In the genomic region with DNA sequence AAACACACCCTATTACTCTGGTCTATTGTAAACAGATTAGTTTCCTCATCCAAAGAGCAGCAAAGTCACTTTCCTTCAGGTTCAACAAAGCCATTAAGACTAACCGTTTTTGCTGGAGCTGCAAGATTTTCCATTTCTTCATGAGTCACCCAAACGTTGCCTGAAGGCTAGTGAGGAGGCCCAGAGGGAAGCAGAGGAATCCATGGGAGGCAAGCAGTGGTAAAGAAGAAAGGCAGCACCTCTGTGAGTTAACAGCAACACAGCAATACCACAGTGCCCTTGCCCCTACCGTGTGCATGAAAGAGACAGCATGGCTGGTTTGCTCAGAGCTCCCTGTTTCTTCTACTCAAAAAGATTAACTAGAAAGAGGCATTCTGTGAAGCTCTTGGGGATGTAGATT, we compare ENCODE assay signal across 20 cellular contexts.
DNase-seq lines count a peak whose midpoint lies in the region; ATAC-seq and TF ChIP-seq lines count a peak whose summit lies in the region.
"Had no signal": no experiment of that assay in that cellular context is flagged by ENCODE, and none has a peak within 500 bp of the region (broad histone marks: within the 10 kb centered on the region; RNA-seq: fewer than 3 reads in every experiment).

No MANE protein-coding gene starts in this region.

- no peak overlapping the region for H4K5ac ChIP-seq in mesendoderm (ENCODE audit: low read length)

- H4K8ac ChIP-seq in mesendoderm (ENCODE audit: low read depth, low read length), result no peak overlapping the region

- H2BK120ac ChIP-seq in mesendoderm (ENCODE audit: low read depth, low read length), result no peak overlapping the region

- H3K56ac ChIP-seq in mesendoderm (ENCODE audit: low read length), result no peak overlapping the region

- H3K18ac ChIP-seq in mesendoderm (ENCODE audit: low read length), result no peak overlapping the region

- H3K9me3 Mint-ChIP-seq in Calu3 (ENCODE audit: low read depth, unreplicated experiment), result no peaks in the 10 kb centered on the region
- peaks cover 0 to 2% of the 10 kb centered on the region in 2 donors for H3K9me3 Mint-ChIP-seq in stimulated activated naive B cell treated with anti-CD40 and anti-IgM and Interleukin-4, amounts not matched to agents 10 μg/mL and 1 μg/mL and 100 μg/mL, for 72 hours
- H3K9me3 Mint-ChIP-seq: activated T-helper 2 cell treated with anti-CD3 and anti-CD28 coated beads, Interferon-gamma antibody, Interleukin-2, Interleukin-4, amounts not matched to agents 10 μg/mL and 5 μg/mL and 100 μg/mL, durations not matched to agents 14 hours and 24 hours and 36 hours; nephron; T-helper 2 cell treated with Interferon-gamma antibody and Interleukin-4, amounts not matched to agents 5 μg/mL and 100 μg/mL, for 36 hours had no signal

- no CpG with 5 or more reads among the region's 3 CpGs for WGBS in mesendoderm (ENCODE audit: extremely low coverage, insufficient coverage, low lambda C conversion rate)

- H3K9ac ChIP-seq in mesendoderm (ENCODE audit: low read length), result no peak overlapping the region

- no peaks in the 10 kb centered on the region for H3K79me1 ChIP-seq in mesendoderm (ENCODE audit: low read length)

- no peak overlapping the region for H3K4me3 Mint-ChIP-seq in Calu3 (ENCODE audit: low read depth, unreplicated experiment)
- no peak overlapping the region for H3K4me3 Mint-ChIP-seq in stimulated activated naive B cell treated with anti-CD40 and anti-IgM and Interleukin-4, amounts not matched to agents 10 μg/mL and 1 μg/mL and 100 μg/mL, for 72 hours
- H3K4me3 Mint-ChIP-seq: B cell; central memory CD8-positive, alpha-beta T cell; nephron; T-helper 2 cell treated with Interferon-gamma antibody and Interleukin-4, amounts not matched to agents 5 μg/mL and 100 μg/mL, for 36 hours had no signal

- no peaks in the 10 kb centered on the region for H3K27me3 Mint-ChIP-seq in Calu3 (ENCODE audit: unreplicated experiment)
- no peaks in the 10 kb centered on the region for H3K27me3 Mint-ChIP-seq in stimulated activated naive B cell treated with anti-CD40 and anti-IgM and Interleukin-4, amounts not matched to agents 10 μg/mL and 1 μg/mL and 100 μg/mL, for 72 hours
- H3K27me3 Mint-ChIP-seq: B cell; central memory CD8-positive, alpha-beta T cell had no signal

- no peak overlapping the region for H3K4me2 ChIP-seq in mesendoderm (ENCODE audit: low read length)

- ATAC-seq in stimulated activated naive B cell treated with anti-CD40 and anti-IgM and Interleukin-4, amounts not matched to agents 10 μg/mL and 1 μg/mL and 100 μg/mL, for 72 hours (replicated peaks), result no peak

- H3K79me2 ChIP-seq in mesendoderm (ENCODE audit: control insufficient read depth, insufficient read depth, low read length), result no peaks in the 10 kb centered on the region

- no peak overlapping the region for H3K27ac ChIP-seq in mesendoderm (ENCODE audit: low read depth, low read length)
- H3K27ac ChIP-seq: SJCRH30, uterus had no signal

- H3K4me1 ChIP-seq in mesendoderm (ENCODE audit: control insufficient read depth, low read depth, low read length), result no peaks in the 10 kb centered on the region
- H3K4me1 ChIP-seq: Caco-2, SJCRH30, uterus had no signal

- H3K4ac ChIP-seq in mesendoderm (ENCODE audit: low read depth, low read length), result no peak overlapping the region

- no peak overlapping the region for H2BK5ac ChIP-seq in mesendoderm (ENCODE audit: low read length)

- no peaks in the 10 kb centered on the region for H3K36me3 ChIP-seq in mesendoderm (ENCODE audit: control insufficient read depth, insufficient read depth, low read length)
- H3K36me3 ChIP-seq: SJCRH30, uterus had no signal

- H3K36me3 Mint-ChIP-seq in Calu3 (ENCODE audit: insufficient read depth, unreplicated experiment), result no peaks in the 10 kb centered on the region
- no peaks in the 10 kb centered on the region for H3K36me3 Mint-ChIP-seq in stimulated activated naive B cell treated with anti-CD40 and anti-IgM and Interleukin-4, amounts not matched to agents 10 μg/mL and 1 μg/mL and 100 μg/mL, for 72 hours

- no peak overlapping the region for H3K27ac Mint-ChIP-seq in Calu3 (ENCODE audit: unreplicated experiment)
- H3K27ac Mint-ChIP-seq in stimulated activated naive B cell treated with anti-CD40 and anti-IgM and Interleukin-4, amounts not matched to agents 10 μg/mL and 1 μg/mL and 100 μg/mL, for 72 hours, result no peak overlapping the region
- H3K27ac Mint-ChIP-seq: activated T-helper 2 cell treated with anti-CD3 and anti-CD28 coated beads, Interferon-gamma antibody, Interleukin-2, Interleukin-4, amounts not matched to agents 10 μg/mL and 5 μg/mL and 100 μg/mL, durations not matched to agents 14 hours and 24 hours and 36 hours; B cell; nephron; T-helper 2 cell treated with Interferon-gamma antibody and Interleukin-4, amounts not matched to agents 5 μg/mL and 100 μg/mL, for 36 hours had no signal

- H3K4me3 ChIP-seq in choroid plexus epithelial cell (ENCODE audit: low read depth, low read length) (no peak overlapping the region), mesendoderm (ENCODE audit: low read length) (no peak overlapping the region)
- H3K4me3 ChIP-seq: SJCRH30, uterus had no signal

- no TSS peak for BruUV-seq in Calu3 (replicated peaks; lab: Mats Ljungman, UMichigan)

- TF ChIP-seq CTCF in choroid plexus epithelial cell (conservative IDR thresholded peaks at IDR 0.05; ENCODE audit: low read depth, low read length) (no peak), Calu3 (IDR thresholded peaks at IDR 0.05; ENCODE audit: unreplicated experiment) (no peak)

- no peaks in the 10 kb centered on the region for H3K27me3 ChIP-seq in mesendoderm (ENCODE audit: insufficient read depth, low read length, poor library complexity)
- H3K27me3 ChIP-seq: SJCRH30, uterus had no signal

- intact Hi-C loops in Calu3 (cut with micrococcal nuclease; ENCODE audit: unreplicated experiment), result no loop called here

- no peak overlapping the region for H2AK5ac ChIP-seq in mesendoderm (ENCODE audit: low read length)

- no peak overlapping the region for H2BK15ac ChIP-seq in mesendoderm (replicated peaks; ENCODE audit: low read depth)

- no peak overlapping the region for H3K23ac ChIP-seq in mesendoderm (ENCODE audit: low read length)

- no peaks in the 10 kb centered on the region for H3K4me1 Mint-ChIP-seq in Calu3 (ENCODE audit: low read depth, unreplicated experiment)
- H3K4me1 Mint-ChIP-seq in stimulated activated naive B cell treated with anti-CD40 and anti-IgM and Interleukin-4, amounts not matched to agents 10 μg/mL and 1 μg/mL and 100 μg/mL, for 72 hours, result no peaks in the 10 kb centered on the region
- H3K4me1 Mint-ChIP-seq: B cell; central memory CD8-positive, alpha-beta T cell; nephron had no signal

- peak; percentile 47 for DNase-seq in ELR (ENCODE audit: low read depth)
- DNase-seq in NCI-H460 (ENCODE audit: extremely low read depth, low read depth), result peak; percentile 8
- DNase-seq in choroid plexus epithelial cell (ENCODE audit: low read depth), result peak; percentile 31
- peak; percentile 76 for DNase-seq in mesendoderm
- DNase-seq in NCI-H2081 (lab: John Stamatoyannopoulos, UW), result no peak
- no peak for DNase-seq in Calu3
- no peak for DNase-seq in T-helper 2 cell
- no peak for DNase-seq in stimulated activated naive B cell treated with anti-CD40 and anti-IgM and Interleukin-4, amounts not matched to agents 10 μg/mL and 1 μg/mL and 100 μg/mL, for 72 hours
- DNase-seq: Caco-2; effector memory CD4-positive, alpha-beta T cell; NCI-H2029; NCI-H526; SJCRH30; stimulated activated CD4-positive, alpha-beta T cell treated with anti-CD3 and anti-CD28 coated beads, Interleukin-4, amount 100 ng/mL, for 1 hour; uterus had no signal

- CTCF ChIA-PET in Calu3 (lab: Charles Lee), result no interaction called here

Comparison
In these comparisons a context has a peak if more than half of its experiments do, and no peak if none do; other contexts are left out.
1. DNase-seq: peak in ELR (single experiment), NCI-H460 (single experiment), choroid plexus epithelial cell (single experiment) and mesendoderm (single experiment); none in NCI-H2081 (0 of 2), Calu3 (single experiment), T-helper 2 cell (0 of 5) and stimulated activated naive B cell treated with anti-CD40 and anti-IgM and Interleukin-4, amounts not matched to agents 10 μg/mL and 1 μg/mL and 100 μg/mL, for 72 hours (single experiment).